Comparison of ENCODE assay signal across 7 cellular contexts in the genomic region with DNA sequence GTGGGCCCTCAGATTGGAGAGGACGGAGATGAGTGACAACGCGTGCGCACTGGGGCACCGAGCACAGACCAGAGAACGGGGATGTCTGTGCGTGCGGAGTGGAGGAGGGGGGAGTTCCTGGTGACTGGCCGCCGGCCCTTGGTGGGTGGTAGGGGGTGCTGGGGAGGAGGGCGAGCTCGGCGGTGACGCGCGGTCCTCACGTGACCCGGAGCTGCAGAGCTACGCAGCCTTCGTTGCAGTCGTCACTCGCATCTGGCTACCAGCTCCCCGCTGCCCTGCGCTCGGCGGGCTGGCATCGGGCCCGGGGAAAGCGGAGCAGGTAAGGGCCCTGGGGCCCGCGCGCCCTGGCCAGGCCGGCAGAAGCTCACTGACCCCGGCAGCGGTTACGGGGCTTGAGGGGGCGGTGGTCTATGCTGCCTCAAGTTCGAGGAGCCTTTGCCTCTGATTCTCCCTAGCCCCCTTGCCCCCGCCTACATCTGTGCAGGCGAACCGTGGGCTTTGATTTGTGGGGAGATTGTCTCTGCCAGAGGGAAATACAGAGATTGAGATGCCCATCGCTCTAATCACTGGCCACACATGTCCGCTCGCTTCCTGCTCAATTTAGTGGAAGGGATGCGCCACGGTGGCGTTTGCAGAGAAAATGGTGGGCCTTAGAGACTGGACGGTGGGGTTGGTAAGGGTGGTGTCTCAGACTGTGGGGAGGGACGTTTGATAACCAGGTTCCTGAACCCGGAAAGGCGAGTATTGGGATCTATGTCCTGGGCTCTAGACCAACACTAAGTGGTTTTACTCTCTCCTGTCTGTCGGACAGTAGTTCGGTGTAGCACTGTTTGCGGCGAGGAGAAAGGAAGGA. TPM values are rescaled to one million over a fixed set of nuclear protein-coding genes. Genes with fewer than 3 reads are reported as not detected.
A peak's percentile ranks its signal among the peaks of the same experiment; 100 is the strongest.
DNase-seq lines count a peak whose midpoint lies in the region; ATAC-seq and TF ChIP-seq lines count a peak whose summit lies in the region.

A gene (plus strand): TSS at position 245 of the 853 bp plus-strand sequence. CDS start 3,134 bp downstream, outside the sequence.

- intact Hi-C loops in Right ventricle myocardium superior (cut with DNase I): no loop called here

- DNase-seq in HCEC 1CT (peak; percentile 21), NCI-H82 (lab: John Stamatoyannopoulos, UW) (peak; percentile 88), Right ventricle myocardium superior (peak; percentile 60), osteocyte (ENCODE audit: extremely low spot score, unreplicated experiment) (peak; percentile 89), tibial nerve (ENCODE audit: low spot score in 2 of 2) (peak in 1 of 2 donors; percentile 13), foreskin melanocyte (no peak)
- peak; percentile 44 for DNase-seq in activated naive CD4-positive, alpha-beta T cell treated with anti-CD3 and anti-CD28 coated beads, Interleukin-2, amount 10 ng/mL, durations not matched to agents 7 days and 5 days

- peak; percentile 78 for ATAC-seq in Right ventricle myocardium superior (ENCODE audit: poor library complexity)

- peak within 1 kb of the TSS; percentile 78 for H3K4me3 Mint-ChIP-seq in activated naive CD4-positive, alpha-beta T cell treated with anti-CD3 and anti-CD28 coated beads, Interleukin-2, amount 10 ng/mL, durations not matched to agents 7 days and 5 days
- peak within 1 kb of the TSS; percentile 83 for H3K4me3 Mint-ChIP-seq in osteocyte (ENCODE audit: unreplicated experiment)

- CTCF ChIA-PET in activated naive CD4-positive, alpha-beta T cell treated with anti-CD3 and anti-CD28 coated beads, Interleukin-2, amount 10 ng/mL, durations not matched to agents 7 days and 5 days (lab: Charles Lee): interaction anchor here (0.6 to 1.0 kb wide), 2 partner anchors 15 to 102 kb away, joined by 3 to 4 read pairs; no protein-coding TSS in a partner anchor

- H3K36me3 ChIP-seq in tibial nerve: peaks cover 0 to 10% (median 0%) of the 10 kb centered on the region in 3 donors

- H3K9me3 ChIP-seq in tibial nerve: no peaks in the 10 kb centered on the region

- peaks cover 9% of the 10 kb centered on the region for H3K4me1 Mint-ChIP-seq in activated naive CD4-positive, alpha-beta T cell treated with anti-CD3 and anti-CD28 coated beads, Interleukin-2, amount 10 ng/mL, durations not matched to agents 7 days and 5 days
- H3K4me1 Mint-ChIP-seq in osteocyte (ENCODE audit: unreplicated experiment): peaks cover 21% of the 10 kb centered on the region

- H3K27ac Mint-ChIP-seq in activated naive CD4-positive, alpha-beta T cell treated with anti-CD3 and anti-CD28 coated beads, Interleukin-2, amount 10 ng/mL, durations not matched to agents 7 days and 5 days: no peak within 1 kb of the TSS
- peak within 1 kb of the TSS; percentile 86 for H3K27ac Mint-ChIP-seq in osteocyte (ENCODE audit: unreplicated experiment)

- H3K27ac ChIP-seq in tibial nerve: peak within 1 kb of the TSS; percentile 44 to 84 (median 66)

- H3K4me1 ChIP-seq in tibial nerve: no peaks in the 10 kb centered on the region

- TF ChIP-seq EP300 in tibial nerve (IDR thresholded peaks at IDR 0.05): peak in 1 of 2 donors; percentile 58

- peak in 1 of 2 donors; percentile 22 for TF ChIP-seq POLR2A in tibial nerve (IDR thresholded peaks at IDR 0.05)

- H3K27me3 Mint-ChIP-seq in activated naive CD4-positive, alpha-beta T cell treated with anti-CD3 and anti-CD28 coated beads, Interleukin-2, amount 10 ng/mL, durations not matched to agents 7 days and 5 days: peaks cover 5% of the 10 kb centered on the region
- H3K27me3 Mint-ChIP-seq in osteocyte (ENCODE audit: unreplicated experiment): no peaks in the 10 kb centered on the region

- H3K4me3 ChIP-seq in tibial nerve: peak within 1 kb of the TSS; percentile 34 to 62 (median 37)

- TF ChIP-seq CTCF in osteocyte (IDR thresholded peaks at IDR 0.05): no peak
- TF ChIP-seq CTCF in tibial nerve (IDR thresholded peaks at IDR 0.05): no peak

- 20 to 40% methylated on average over 15 to 35 of the region's 55 CpGs for WGBS in tibial nerve, 2 donors

- H3K9me3 Mint-ChIP-seq in activated naive CD4-positive, alpha-beta T cell treated with anti-CD3 and anti-CD28 coated beads, Interleukin-2, amount 10 ng/mL, durations not matched to agents 7 days and 5 days: no peaks in the 10 kb centered on the region
- no peaks in the 10 kb centered on the region for H3K9me3 Mint-ChIP-seq in osteocyte (ENCODE audit: unreplicated experiment)

- no peaks in the 10 kb centered on the region for H3K27me3 ChIP-seq in tibial nerve

- no peaks in the 10 kb centered on the region for H3K36me3 Mint-ChIP-seq in activated naive CD4-positive, alpha-beta T cell treated with anti-CD3 and anti-CD28 coated beads, Interleukin-2, amount 10 ng/mL, durations not matched to agents 7 days and 5 days
- peaks cover 8% of the 10 kb centered on the region for H3K36me3 Mint-ChIP-seq in osteocyte (ENCODE audit: unreplicated experiment)

RNA-seq across cellular contexts. Expression of the gene that starts here (rescaled TPM):
- total RNA-seq in Right ventricle myocardium superior (4.6 TPM), osteocyte (16.8 and 17.5 TPM in 2 replicates), tibial nerve (100 to 1,000 TPM in 1 of 4 donors, 10 to 100 TPM in 3; 15.9 to 120 (median 18.7) TPM)
